In the genomic region with DNA sequence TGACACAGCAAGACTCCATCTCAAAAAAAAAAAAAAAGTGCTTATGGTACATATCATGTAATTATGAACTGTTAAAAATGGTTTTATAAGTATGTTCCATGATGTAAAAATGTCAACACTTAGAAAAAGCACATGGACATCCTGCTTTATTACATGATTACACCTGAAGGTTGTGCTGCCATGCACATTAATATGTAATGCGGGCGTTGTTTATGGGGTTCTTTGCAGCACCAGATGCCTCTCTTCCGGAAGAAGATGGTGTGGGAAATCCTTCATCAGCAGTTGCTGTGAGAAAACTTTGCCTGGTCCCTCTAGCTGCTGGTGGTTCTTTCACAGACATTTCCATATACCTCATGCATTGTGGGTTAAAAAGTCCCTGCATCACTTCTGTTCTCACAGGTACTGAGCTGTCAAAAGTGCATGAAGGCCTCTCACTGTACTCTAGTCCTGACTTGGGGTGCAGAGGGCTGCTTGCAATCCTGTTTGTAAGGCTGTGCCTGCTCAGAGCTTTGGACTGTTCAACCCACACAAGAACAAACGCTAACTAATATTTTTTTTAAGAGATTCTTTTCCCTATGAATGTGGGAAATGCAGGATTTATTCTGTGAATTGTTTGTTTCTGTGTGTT, we compare ENCODE assay signal across 1 cellular context.
TF ChIP-seq lines count a peak whose summit lies in the region.

No MANE protein-coding gene starts in this region.

TF ChIP-seq in SK-N-SH, 30 proteins besides CTCF, POLR2A, EP300 and RAD21:
- TF ChIP-seq ZBTB33 (IDR thresholded peaks at IDR 0.05; ENCODE audit: borderline replicate concordance, low read depth): no peak
- TF ChIP-seq, protein P1, sequence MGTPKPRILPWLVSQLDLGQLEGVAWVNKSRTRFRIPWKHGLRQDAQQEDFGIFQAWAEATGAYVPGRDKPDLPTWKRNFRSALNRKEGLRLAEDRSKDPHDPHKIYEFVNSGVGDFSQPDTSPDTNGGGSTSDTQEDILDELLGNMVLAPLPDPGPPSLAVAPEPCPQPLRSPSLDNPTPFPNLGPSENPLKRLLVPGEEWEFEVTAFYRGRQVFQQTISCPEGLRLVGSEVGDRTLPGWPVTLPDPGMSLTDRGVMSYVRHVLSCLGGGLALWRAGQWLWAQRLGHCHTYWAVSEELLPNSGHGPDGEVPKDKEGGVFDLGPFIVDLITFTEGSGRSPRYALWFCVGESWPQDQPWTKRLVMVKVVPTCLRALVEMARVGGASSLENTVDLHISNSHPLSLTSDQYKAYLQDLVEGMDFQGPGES (IDR thresholded peaks at IDR 0.05; ENCODE audit: low read depth, low read length): no peak
- TF ChIP-seq, protein P2, sequence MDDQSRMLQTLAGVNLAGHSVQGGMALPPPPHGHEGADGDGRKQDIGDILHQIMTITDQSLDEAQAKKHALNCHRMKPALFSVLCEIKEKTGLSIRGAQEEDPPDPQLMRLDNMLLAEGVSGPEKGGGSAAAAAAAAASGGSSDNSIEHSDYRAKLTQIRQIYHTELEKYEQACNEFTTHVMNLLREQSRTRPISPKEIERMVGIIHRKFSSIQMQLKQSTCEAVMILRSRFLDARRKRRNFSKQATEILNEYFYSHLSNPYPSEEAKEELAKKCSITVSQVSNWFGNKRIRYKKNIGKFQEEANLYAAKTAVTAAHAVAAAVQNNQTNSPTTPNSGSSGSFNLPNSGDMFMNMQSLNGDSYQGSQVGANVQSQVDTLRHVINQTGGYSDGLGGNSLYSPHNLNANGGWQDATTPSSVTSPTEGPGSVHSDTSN (IDR thresholded peaks at IDR 0.05): no peak
- no peak for TF ChIP-seq SMC3 (IDR thresholded peaks at IDR 0.05; ENCODE audit: low read depth, low read length)
- TF ChIP-seq FOXJ3 (CRISPR knock-in tag; IDR thresholded peaks at IDR 0.05): no peak
- no peak for TF ChIP-seq TAF1 (IDR thresholded peaks at IDR 0.05; ENCODE audit: borderline replicate concordance, low read depth, low read length)
- TF ChIP-seq MEF2A (IDR thresholded peaks at IDR 0.05; ENCODE audit: borderline replicate concordance, low read depth): no peak
- TF ChIP-seq, protein P3, sequence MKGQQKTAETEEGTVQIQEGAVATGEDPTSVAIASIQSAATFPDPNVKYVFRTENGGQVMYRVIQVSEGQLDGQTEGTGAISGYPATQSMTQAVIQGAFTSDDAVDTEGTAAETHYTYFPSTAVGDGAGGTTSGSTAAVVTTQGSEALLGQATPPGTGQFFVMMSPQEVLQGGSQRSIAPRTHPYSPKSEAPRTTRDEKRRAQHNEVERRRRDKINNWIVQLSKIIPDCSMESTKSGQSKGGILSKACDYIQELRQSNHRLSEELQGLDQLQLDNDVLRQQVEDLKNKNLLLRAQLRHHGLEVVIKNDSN (IDR thresholded peaks at IDR 0.05; ENCODE audit: borderline replicate concordance, low read depth): no peak
- no peak for TF ChIP-seq EZH2phosphoT487 (IDR thresholded peaks at IDR 0.05; ENCODE audit: borderline replicate concordance, low read depth)
- no peak for TF ChIP-seq SIN3A (IDR thresholded peaks at IDR 0.05; ENCODE audit: borderline replicate concordance, low read depth, low read length)
- no peak for TF ChIP-seq RXRA (IDR thresholded peaks at IDR 0.05; ENCODE audit: borderline replicate concordance, low read depth)
- TF ChIP-seq POLR2AphosphoS5 (IDR thresholded peaks at IDR 0.05; ENCODE audit: low read depth, low read length): no peak
- no peak for TF ChIP-seq FOSL2 (IDR thresholded peaks at IDR 0.05; ENCODE audit: borderline replicate concordance, low read depth)
- no peak for TF ChIP-seq REST (IDR thresholded peaks at IDR 0.05; ENCODE audit: low read depth, low read length)
- TF ChIP-seq RCOR1 (IDR thresholded peaks at IDR 0.05; ENCODE audit: low read length): no peak
- no peak for TF ChIP-seq TCF12 (IDR thresholded peaks at IDR 0.05)
- TF ChIP-seq YY1 (IDR thresholded peaks at IDR 0.05; ENCODE audit: low read depth): no peak
TF ChIP-seq in SK-N-SH: peak in this region for 0.
